34 cellular contexts compared by ENCODE assay signal in genomic region chr20:29314294-29314693, GRCh38.
"Had no signal": no experiment of that assay in that cellular context is flagged by ENCODE, and none has a peak within 500 bp of the region (broad histone marks: within the 10 kb centered on the region; RNA-seq: fewer than 3 reads in every experiment).

No MANE protein-coding gene starts in this region.

- H3K27me3 ChIP-seq: MG63 had no signal

- H3K9me3 ChIP-seq: MG63 had no signal

- H3K27ac ChIP-seq: KMS-11 had no signal

- H3K36me3 ChIP-seq: MG63 had no signal

- H3K4me3 ChIP-seq: MG63 had no signal

- DNase-seq: Karpas-422, Kasumi-1, MG63, MM.1S, MV-4-11, NCI-H1048, NCI-H1092, NCI-H1092 treated with DMSO at 0.1 percent for 48 hours, NCI-H1105, NCI-H1105 treated with DMSO at 0.1 percent for 48 hours, NCI-H1417, NCI-H1417 treated with DMSO at 0.1 percent for 48 hours, NCI-H1436, NCI-H1436 treated with DMSO at 0.1 percent for 48 hours, NCI-H146, NCI-H1694, NCI-H1694 treated with DMSO at 0.1 percent for 48 hours, NCI-H187, NCI-H187 treated with DMSO at 0.1 percent for 48 hours, NCI-H1930, NCI-H2029, NCI-H2029 treated with DMSO at 0.1 percent for 48 hours, NCI-H2081, NCI-H2081 treated with DMSO at 0.1 percent for 48 hours, NCI-H2107, NCI-H2171, NCI-H2171 treated with DMSO at 0.1 percent for 48 hours, NCI-H2227 treated with DMSO at 0.1 percent for 48 hours, NCI-H226, NCI-H345, NCI-H446, NCI-H446 treated with DMSO at 0.1 percent for 48 hours, NCI-H510A had no signal

- H3K4me2 ChIP-seq: KMS-11 had no signal
